In the genomic region with DNA sequence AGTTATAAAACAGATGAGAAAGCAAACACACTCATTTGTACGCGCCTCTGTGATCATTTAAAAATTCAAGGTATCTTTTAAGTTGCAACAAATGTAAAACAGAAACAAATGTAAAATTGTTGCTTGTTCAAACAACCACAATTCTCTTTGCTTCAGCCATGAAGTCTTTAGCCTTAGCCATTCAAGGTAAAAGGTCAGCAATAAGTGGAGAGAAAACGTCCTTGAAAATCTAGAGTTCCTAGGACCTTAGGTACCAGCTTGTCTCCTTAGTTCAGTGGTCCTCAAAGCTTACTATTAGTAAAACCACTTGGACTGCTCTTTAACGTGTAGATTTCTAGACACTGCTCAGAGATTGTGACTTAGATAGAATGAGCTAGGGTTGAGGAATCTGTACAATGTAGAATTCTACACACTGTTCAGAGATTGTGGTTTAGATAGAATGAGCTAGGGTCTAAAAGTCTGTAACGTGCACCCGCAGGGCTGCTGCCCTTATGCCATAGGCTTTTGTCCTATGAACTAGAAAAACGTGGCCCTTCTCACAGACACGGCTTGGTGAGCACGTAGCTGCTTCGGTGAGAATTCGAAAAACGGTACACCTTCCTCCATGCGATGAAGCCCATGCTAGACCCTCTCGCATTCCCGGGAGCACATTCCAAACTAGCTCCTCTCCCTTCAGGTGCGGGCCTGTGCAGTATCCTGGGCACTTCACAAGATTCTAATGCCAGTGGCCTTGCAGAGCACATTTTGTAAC, we compare ENCODE assay signal across 10 cellular contexts. TPM values are rescaled to one million over a fixed set of nuclear protein-coding genes. Genes with fewer than 3 reads are reported as not detected.
DNase-seq lines count a peak whose midpoint lies in the region; ATAC-seq, FAIRE-seq and TF ChIP-seq lines count a peak whose summit lies in the region.
"Had no signal": no experiment of that assay in that cellular context is flagged by ENCODE, and none has a peak within 500 bp of the region (broad histone marks: within the 10 kb centered on the region; RNA-seq: fewer than 3 reads in every experiment).

No MANE protein-coding gene starts in this region.

- H3K4me2 ChIP-seq in neural progenitor cell: no peak overlapping the region

- ATAC-seq in activated naive CD4-positive, alpha-beta T cell treated with anti-CD3 and anti-CD28 coated beads, Interleukin-2, amount 50 U/mL, for 72 hours: peak; percentile 6 to 26

- H3K9me3 ChIP-seq in neutrophil: no peaks in the 10 kb centered on the region
- H3K9me3 ChIP-seq in neural progenitor cell (ENCODE audit: low read depth): no peaks in the 10 kb centered on the region

- H3K4me3 ChIP-seq in neutrophil (ENCODE audit: low read depth in 1 of 2, low read length in 1 of 2) (peak overlapping the region; percentile 33 to 73), neural progenitor cell (no peak overlapping the region)
- H3K4me3 ChIP-seq: cardiac muscle cell had no signal

- peaks cover 16 to 51% of the 10 kb centered on the region in 2 donors for H3K36me3 Mint-ChIP-seq in activated naive CD4-positive, alpha-beta T cell treated with anti-CD3 and anti-CD28 coated beads, Interleukin-2, amount 50 U/mL, for 72 hours
- H3K36me3 Mint-ChIP-seq in neural progenitor cell: no peaks in the 10 kb centered on the region

- H3K79me2 ChIP-seq in neural progenitor cell (ENCODE audit: low read depth): no peaks in the 10 kb centered on the region

- H2AFZ ChIP-seq in neural progenitor cell (replicated peaks): no peak overlapping the region

- H4K20me1 ChIP-seq in neural progenitor cell (ENCODE audit: low read depth): no peaks in the 10 kb centered on the region

- H3K27ac Mint-ChIP-seq in activated naive CD4-positive, alpha-beta T cell treated with anti-CD3 and anti-CD28 coated beads, Interleukin-2, amount 50 U/mL, for 72 hours: peak overlapping the region; percentile 91 to 93
- H3K27ac Mint-ChIP-seq in neural progenitor cell: no peak overlapping the region
- H3K27ac Mint-ChIP-seq: nephron had no signal

- H3K4me1 ChIP-seq in neutrophil (ENCODE audit: control insufficient read depth in 1 of 2, insufficient read depth in 1 of 2, low read depth in 1 of 2, low read length in 1 of 2): peaks cover 82 to 92% of the 10 kb centered on the region in 2 experiments
- no peaks in the 10 kb centered on the region for H3K4me1 ChIP-seq in neural progenitor cell

- no peak for TF ChIP-seq CTCF in neutrophil (IDR thresholded peaks at IDR 0.05)
- no peak for TF ChIP-seq CTCF in neural progenitor cell (IDR thresholded peaks at IDR 0.05)

- H3K9me3 Mint-ChIP-seq in activated naive CD4-positive, alpha-beta T cell treated with anti-CD3 and anti-CD28 coated beads, Interleukin-2, amount 50 U/mL, for 72 hours: no peaks in the 10 kb centered on the region
- no peaks in the 10 kb centered on the region for H3K9me3 Mint-ChIP-seq in neural progenitor cell
- H3K9me3 Mint-ChIP-seq: nephron had no signal

- no peaks in the 10 kb centered on the region for H3K27me3 ChIP-seq in neutrophil
- H3K27me3 ChIP-seq in neural progenitor cell: peaks cover 29% of the 10 kb centered on the region

- H3K27me3 Mint-ChIP-seq in neural progenitor cell (ENCODE audit: insufficient read depth, low read depth): peaks cover 13% of the 10 kb centered on the region

- H3K9ac ChIP-seq in neural progenitor cell: no peak overlapping the region

- DNase-seq in NCI-H2029 (lab: John Stamatoyannopoulos, UW): peak; percentile 41
- DNase-seq in activated naive CD4-positive, alpha-beta T cell treated with anti-CD3 and anti-CD28 coated beads, Interleukin-2, amount 50 U/mL, for 72 hours (ENCODE audit: low spot score in 2 of 2): peak in 1 of 2 donors; percentile 36
- DNase-seq in neural progenitor cell (ENCODE audit: low spot score): no peak
- DNase-seq in hippocampal formation (lab: John Stamatoyannopoulos, UW): no peak
- DNase-seq in NCI-H748 treated with DMSO at 0.1 percent for 48 hours (lab: John Stamatoyannopoulos, UW): no peak
- DNase-seq in hepatic stellate cell (ENCODE audit: low spot score): no peak

- peaks cover 4% of the 10 kb centered on the region for H3F3A ChIP-seq in neural progenitor cell (ENCODE audit: low read depth)

- peak overlapping the region; percentile 91 for H3K27ac ChIP-seq in neutrophil
- H3K27ac ChIP-seq in neural progenitor cell: no peak overlapping the region
- H3K27ac ChIP-seq: cardiac muscle cell had no signal

- no peak overlapping the region for H3K4me3 Mint-ChIP-seq in neural progenitor cell
- H3K4me3 Mint-ChIP-seq: nephron had no signal

- H3K4me1 Mint-ChIP-seq in neural progenitor cell: peaks cover 14% of the 10 kb centered on the region

- peak; percentile 96 for FAIRE-seq in G401.6 (lab: Jason Lieb, UNC)

- H3K36me3 ChIP-seq in neutrophil (no peaks in the 10 kb centered on the region), neural progenitor cell (no peaks in the 10 kb centered on the region)
- H3K36me3 ChIP-seq: cardiac muscle cell had no signal

RNA-seq across cellular contexts. Expression of a gene that starts 1.7 kb away (rescaled TPM):
- 100 to 1,000 TPM in 1 of 2 donors, 10 to 100 TPM in 1; 23.3 to 169 TPM for total RNA-seq in activated naive CD4-positive, alpha-beta T cell treated with anti-CD3 and anti-CD28 coated beads, Interleukin-2, amount 50 U/mL, for 72 hours
- 0.15 TPM in 1 of 2 replicates, not detected in the other for total RNA-seq in neural progenitor cell (ENCODE audit: low replicate concordance)
- total RNA-seq: cardiac muscle cell had no signal

Comparison
In these comparisons a context has a peak if more than half of its experiments do, and no peak if none do; other contexts are left out.
1. RNA of a gene that starts 1.7 kb away (total RNA-seq): 23.3 to 169 TPM in activated naive CD4-positive, alpha-beta T cell treated with anti-CD3 and anti-CD28 coated beads, Interleukin-2, amount 50 U/mL, for 72 hours; 0.15 TPM in neural progenitor cell; every median in the first group is over 10 times any median in the second.